Comparison of ENCODE assay signal across 13 cellular contexts in genomic region chr10:119221666-119222065, GRCh38. TPM values are rescaled to one million over a fixed set of nuclear protein-coding genes. Genes with fewer than 3 reads are reported as not detected.
DNase-seq lines count a peak whose midpoint lies in the region; ATAC-seq and TF ChIP-seq lines count a peak whose summit lies in the region.
"Had no signal": no experiment of that assay in that cellular context is flagged by ENCODE, and none has a peak within 500 bp of the region (broad histone marks: within the 10 kb centered on the region; RNA-seq: fewer than 3 reads in every experiment).

No MANE protein-coding gene starts in this region.

- peak; percentile 28 for DNase-seq in EH (ENCODE audit: low read depth)
- DNase-seq in Karpas-422: peak; percentile 89
- DNase-seq in fibroblast of lung (ENCODE audit: low read depth in 2 of 2): peak in 1 of 2 donors; percentile 48
- DNase-seq in hypothalamus (lab: John Stamatoyannopoulos, UW): no peak
- DNase-seq in SHP77 treated with DMSO at 0.1 percent for 48 hours (lab: John Stamatoyannopoulos, UW): no peak
- DNase-seq: KBM-7, NCI-H2029 treated with DMSO at 0.1 percent for 48 hours, OCI-M1, T-helper 2 cell had no signal

- no peaks in the 10 kb centered on the region for H3K36me3 ChIP-seq in Karpas-422 (ENCODE audit: insufficient read depth, low read length)
- no peaks in the 10 kb centered on the region for H3K36me3 ChIP-seq in fibroblast of lung (ENCODE audit: control insufficient read depth, insufficient read depth, low read length)
- H3K36me3 ChIP-seq in skeletal muscle tissue (ENCODE audit: control insufficient read depth in 3 of 3, insufficient read depth in 3 of 3, low read length in 3 of 3): no peaks in the 10 kb centered on the region

- H3K27ac ChIP-seq in Karpas-422 (ENCODE audit: low read length) (peak overlapping the region; percentile 0; the same call in 1 of the 2 replicates), fibroblast of lung (ENCODE audit: insufficient read depth, low read length) (peak overlapping the region; percentile 70), skeletal muscle tissue (ENCODE audit: low read depth, low read length) (peak overlapping the region; percentile 47)

- H3K79me2 ChIP-seq in Karpas-422 (ENCODE audit: low read length) (no peaks in the 10 kb centered on the region), fibroblast of lung (ENCODE audit: control insufficient read depth, insufficient read depth, low read length) (peaks cover 68% of the 10 kb centered on the region)

- no peaks in the 10 kb centered on the region for H3K9me3 ChIP-seq in Karpas-422 (ENCODE audit: low read length)
- no peaks in the 10 kb centered on the region for H3K9me3 ChIP-seq in fibroblast of lung (ENCODE audit: control insufficient read depth, insufficient read depth, low read depth, low read length)
- H3K9me3 ChIP-seq in skeletal muscle tissue (ENCODE audit: control insufficient read depth in 3 of 3, low read length in 3 of 3): no peaks in the 10 kb centered on the region

- ATAC-seq in HG03025 (IDR thresholded peaks at IDR 0.05; ENCODE audit: low FRiP score, unreplicated experiment) (no peak), GM21381 (IDR thresholded peaks at IDR 0.05; ENCODE audit: unreplicated experiment) (no peak)
- ATAC-seq: HCT116 had no signal

- TF ChIP-seq CTCF in fibroblast of lung (conservative IDR thresholded peaks at IDR 0.05 in 1 of 2, IDR thresholded peaks at IDR 0.05 in 1 of 2; ENCODE audit: low read depth in 1 of 2, low read length in 2 of 2): no peak

- H4K20me1 ChIP-seq in Karpas-422 (ENCODE audit: insufficient read depth, low read depth, low read length) (0 out of 2 replicates have a peak, but pooled peaks cover 3% of the 10 kb centered on the region), fibroblast of lung (ENCODE audit: control insufficient read depth, extremely low read depth, insufficient read depth, low read length) (no peaks in the 10 kb centered on the region)

- H3K4me3 ChIP-seq in Karpas-422 (ENCODE audit: low read length) (peak overlapping the region; percentile 26), fibroblast of lung (replicated peaks in 1 of 4; ENCODE audit: control extremely low read depth in 1 of 4, insufficient read depth in 1 of 4, low read depth in 3 of 4, low read length in 4 of 4) (no peak overlapping the region), skeletal muscle tissue (ENCODE audit: low read length in 3 of 3) (no peak overlapping the region)

- no peaks in the 10 kb centered on the region for H3K9me2 ChIP-seq in Karpas-422 (replicated peaks; ENCODE audit: insufficient read depth, low read length)

- no peak overlapping the region for H2AFZ ChIP-seq in Karpas-422 (ENCODE audit: low read length)
- no peak overlapping the region for H2AFZ ChIP-seq in fibroblast of lung (ENCODE audit: low read length)

- H3K27me3 ChIP-seq in Karpas-422 (ENCODE audit: low read length) (no peaks in the 10 kb centered on the region), fibroblast of lung (ENCODE audit: control insufficient read depth, insufficient read depth, low read length) (no peaks in the 10 kb centered on the region), skeletal muscle tissue (ENCODE audit: control insufficient read depth in 3 of 3, insufficient read depth in 3 of 3, low read length in 3 of 3) (no peaks in the 10 kb centered on the region)

- H3K4me2 ChIP-seq in Karpas-422 (ENCODE audit: low read depth, low read length, poor library complexity, severe bottlenecking): peak overlapping the region; percentile 62
- no peak overlapping the region for H3K4me2 ChIP-seq in fibroblast of lung (ENCODE audit: extremely low read depth, insufficient read depth, low read length)

- H3K4me1 ChIP-seq in Karpas-422 (ENCODE audit: low read length): peaks cover 33% of the 10 kb centered on the region
- H3K4me1 ChIP-seq in fibroblast of lung (ENCODE audit: control insufficient read depth, extremely low read depth, insufficient read depth, low read length): peaks cover 35% of the 10 kb centered on the region
- peaks cover 20 to 25% (median 24%) of the 10 kb centered on the region in 3 donors for H3K4me1 ChIP-seq in skeletal muscle tissue (ENCODE audit: control insufficient read depth in 3 of 3, insufficient read depth in 3 of 3, low read length in 3 of 3)

- peak overlapping the region; percentile 4; the same call in 1 of the 2 replicates for H3K9ac ChIP-seq in Karpas-422 (ENCODE audit: low read length)
- H3K9ac ChIP-seq in fibroblast of lung (ENCODE audit: insufficient read depth, low read length): no peak overlapping the region
- H3K9ac ChIP-seq in skeletal muscle tissue (ENCODE audit: low read depth in 1 of 3, low read length in 3 of 3): no peak overlapping the region

RNA-seq across cellular contexts. Expression of gene GRK5, which starts 14.3 kb away (rescaled TPM):
- total RNA-seq in Karpas-422 (2014; rRNA removed; shearing (Covaris generic); ENCODE audit: low replicate concordance): 4.5 and 5.0 TPM in 2 replicates
- 19.0 and 24.1 TPM in 2 replicates for total RNA-seq in fibroblast of lung
- polyA plus RNA-seq in fibroblast of lung: 26.9 and 90.3 TPM in 2 replicates
- 30.0 and 94.7 TPM in 2 replicates for polyA plus RNA-seq in fibroblast of lung (2012)
- polyA minus RNA-seq in fibroblast of lung (ENCODE audit: low replicate concordance): 28.8 and 64.8 TPM in 2 replicates
- total RNA-seq in skeletal muscle tissue: 12.5 TPM

RNA-seq across cellular contexts. Expression of gene PRDX3, which starts 43.1 kb away (rescaled TPM):
- 88.4 and 293 TPM in 2 replicates for total RNA-seq in Karpas-422 (2014; rRNA removed; shearing (Covaris generic); ENCODE audit: low replicate concordance)
- 144 and 287 TPM in 2 replicates for total RNA-seq in fibroblast of lung
- polyA plus RNA-seq in fibroblast of lung: 303 and 333 TPM in 2 replicates
- 166 and 194 TPM in 2 replicates for polyA plus RNA-seq in fibroblast of lung (2012)
- 141 and 268 TPM in 2 replicates for polyA minus RNA-seq in fibroblast of lung (ENCODE audit: low replicate concordance)
- total RNA-seq in skeletal muscle tissue: 89.2 TPM

RNA-seq across cellular contexts. Expression of gene SFXN4, which starts 56.2 kb away (rescaled TPM):
- 43.7 and 48.2 TPM in 2 replicates for total RNA-seq in Karpas-422 (2014; rRNA removed; shearing (Covaris generic); ENCODE audit: low replicate concordance)
- total RNA-seq in fibroblast of lung (17.7 TPM in 2 replicates), skeletal muscle tissue (19.3 TPM)
- polyA plus RNA-seq in fibroblast of lung: 10.3 and 18.1 TPM in 2 replicates
- 8.6 and 15.0 TPM in 2 replicates for polyA plus RNA-seq in fibroblast of lung (2012)
- polyA minus RNA-seq in fibroblast of lung (ENCODE audit: low replicate concordance): 1.8 and 4.2 TPM in 2 replicates

Comparison
In these comparisons a context has a peak if more than half of its experiments do, and no peak if none do; other contexts are left out.
1. DNase-seq: peak in EH (single experiment) and Karpas-422 (single experiment); none in hypothalamus (0 of 51) and SHP77 treated with DMSO at 0.1 percent for 48 hours (single experiment).
2. H3K27ac ChIP-seq: peak in every context shown above with its lines; median percentile 70 in fibroblast of lung; 47 in skeletal muscle tissue; 0 in Karpas-422.